ENCODE assay signal across 8 cellular contexts in the genomic region with DNA sequence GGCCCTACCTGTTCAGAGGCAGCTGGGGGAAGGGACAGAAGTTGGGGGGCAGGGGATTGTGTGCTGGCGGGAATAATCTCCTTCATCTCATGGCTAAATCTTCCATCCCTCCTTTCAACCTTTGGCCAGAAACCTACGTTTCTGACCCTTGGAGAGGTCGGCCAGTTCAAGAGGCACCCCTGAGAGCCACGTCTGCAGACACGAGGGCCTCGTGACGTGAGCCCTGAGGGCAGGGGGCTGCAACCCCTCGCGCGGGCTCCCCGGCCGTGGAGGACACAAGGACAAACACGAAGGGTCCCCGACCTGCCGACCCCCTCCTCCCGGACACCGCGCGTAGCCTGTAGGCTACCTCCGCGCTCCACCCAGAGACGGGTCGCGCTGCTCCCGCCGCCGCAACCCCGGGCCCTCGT. TPM values are rescaled to one million over a fixed set of nuclear protein-coding genes. Genes with fewer than 3 reads are reported as not detected.
A peak's percentile ranks its signal among the peaks of the same experiment; 100 is the strongest.
DNase-seq lines count a peak whose midpoint lies in the region; ATAC-seq and TF ChIP-seq lines count a peak whose summit lies in the region.

No MANE protein-coding gene starts in this region.

- peaks cover 34% of the 10 kb centered on the region for H3K4me1 Mint-ChIP-seq in activated CD8-positive, alpha-beta T cell treated with anti-CD3 and anti-CD28 coated beads for 36 hours (ENCODE audit: low read depth)

- DNase-seq in GM12865 (ENCODE audit: low read depth) (no peak), left ventricle myocardium superior (peak; percentile 49), NCI-H2029 treated with DMSO at 0.1 percent for 48 hours (lab: John Stamatoyannopoulos, UW) (no peak), NCI-H748 treated with DMSO at 0.1 percent for 48 hours (lab: John Stamatoyannopoulos, UW) (no peak), NCI-H524 treated with DMSO at 0.1 percent for 48 hours (lab: John Stamatoyannopoulos, UW) (no peak)
- no peak for DNase-seq in activated CD8-positive, alpha-beta T cell treated with anti-CD3 and anti-CD28 coated beads for 36 hours

- POLR2A ChIA-PET in activated CD8-positive, alpha-beta T cell treated with anti-CD3 and anti-CD28 coated beads for 36 hours (lab: Charles Lee) = interaction anchor here (0.6 to 5.0 kb wide), 9 partner anchors 12 to 157 kb away, joined by 3 to 45 read pairs (median 4); a partner anchor contains a TSS

- ATAC-seq in HG02678 (IDR thresholded peaks at IDR 0.05; ENCODE audit: unreplicated experiment) (peak; percentile 6), left ventricle myocardium superior (peak; percentile 17)
- ATAC-seq in activated CD8-positive, alpha-beta T cell treated with anti-CD3 and anti-CD28 coated beads for 36 hours = no peak

- no peaks in the 10 kb centered on the region for H3K9me3 Mint-ChIP-seq in activated CD8-positive, alpha-beta T cell treated with anti-CD3 and anti-CD28 coated beads for 36 hours

- H3K27me3 Mint-ChIP-seq in activated CD8-positive, alpha-beta T cell treated with anti-CD3 and anti-CD28 coated beads for 36 hours = no peaks in the 10 kb centered on the region

- H3K4me3 Mint-ChIP-seq in activated CD8-positive, alpha-beta T cell treated with anti-CD3 and anti-CD28 coated beads for 36 hours = peak overlapping the region; percentile 97

- CTCF ChIA-PET in activated CD8-positive, alpha-beta T cell treated with anti-CD3 and anti-CD28 coated beads for 36 hours (lab: Charles Lee) = no interaction called here

- peak overlapping the region; percentile 88 for H3K4me3 ChIP-seq in GM12865 (ENCODE audit: low read depth, low read length)
- H3K4me3 ChIP-seq in skin epidermis = peak overlapping the region; percentile 36 to 87 (median 77)

- TF ChIP-seq CTCF in GM12865 (IDR thresholded peaks at IDR 0.05; ENCODE audit: insufficient read depth, low read depth, low read length, missing control alignments) = no peak
- TF ChIP-seq CTCF in activated CD8-positive, alpha-beta T cell treated with anti-CD3 and anti-CD28 coated beads for 36 hours (IDR thresholded peaks at IDR 0.05) = no peak

- H3K36me3 Mint-ChIP-seq in activated CD8-positive, alpha-beta T cell treated with anti-CD3 and anti-CD28 coated beads for 36 hours (ENCODE audit: low read depth) = peaks cover 38% of the 10 kb centered on the region

- intact Hi-C loops in activated CD8-positive, alpha-beta T cell treated with anti-CD3 and anti-CD28 coated beads for 36 hours (cut with micrococcal nuclease) = loop anchor here (5.0 kb wide), 1 partner anchor 79 kb away; a partner anchor contains a TSS
- intact Hi-C loops in left ventricle myocardium superior (cut with micrococcal nuclease) = no loop called here

- H3K27ac Mint-ChIP-seq in activated CD8-positive, alpha-beta T cell treated with anti-CD3 and anti-CD28 coated beads for 36 hours = peak overlapping the region; percentile 98

- H3K27ac ChIP-seq in skin epidermis = peak overlapping the region; percentile 81 to 99 (median 95)

RNA-seq across cellular contexts. Expression of a gene that starts 0.9 kb away (rescaled TPM):
- total RNA-seq in activated CD8-positive, alpha-beta T cell treated with anti-CD3 and anti-CD28 coated beads for 36 hours = 1,000 to 10,000 TPM; 1,906 to 1,936 TPM
- total RNA-seq in left ventricle myocardium superior = 483 TPM

RNA-seq across cellular contexts. Expression of a gene that starts 5.3 kb away (rescaled TPM):
- total RNA-seq in activated CD8-positive, alpha-beta T cell treated with anti-CD3 and anti-CD28 coated beads for 36 hours = 1 to 10 TPM; 1.5 to 1.6 TPM
- 0.37 TPM for total RNA-seq in left ventricle myocardium superior

RNA-seq across cellular contexts. Expression of a gene that starts 9.3 kb away (rescaled TPM):
- total RNA-seq in activated CD8-positive, alpha-beta T cell treated with anti-CD3 and anti-CD28 coated beads for 36 hours = 1 to 10 TPM in 1 of 2 experiments, under 1 TPM in 1; 0.81 to 1.1 TPM
- not detected for total RNA-seq in left ventricle myocardium superior

RNA-seq across cellular contexts. Expression of a gene that starts 22.3 kb away (rescaled TPM):
- 10 to 100 TPM; 12.0 to 14.3 TPM for total RNA-seq in activated CD8-positive, alpha-beta T cell treated with anti-CD3 and anti-CD28 coated beads for 36 hours
- total RNA-seq in left ventricle myocardium superior = 17.8 TPM

RNA-seq across cellular contexts. Expression of a gene that starts 23.6 kb away (rescaled TPM):
- total RNA-seq in activated CD8-positive, alpha-beta T cell treated with anti-CD3 and anti-CD28 coated beads for 36 hours = 1 to 10 TPM; 1.3 to 1.6 TPM
- 0.55 TPM for total RNA-seq in left ventricle myocardium superior
